In the genomic region with DNA sequence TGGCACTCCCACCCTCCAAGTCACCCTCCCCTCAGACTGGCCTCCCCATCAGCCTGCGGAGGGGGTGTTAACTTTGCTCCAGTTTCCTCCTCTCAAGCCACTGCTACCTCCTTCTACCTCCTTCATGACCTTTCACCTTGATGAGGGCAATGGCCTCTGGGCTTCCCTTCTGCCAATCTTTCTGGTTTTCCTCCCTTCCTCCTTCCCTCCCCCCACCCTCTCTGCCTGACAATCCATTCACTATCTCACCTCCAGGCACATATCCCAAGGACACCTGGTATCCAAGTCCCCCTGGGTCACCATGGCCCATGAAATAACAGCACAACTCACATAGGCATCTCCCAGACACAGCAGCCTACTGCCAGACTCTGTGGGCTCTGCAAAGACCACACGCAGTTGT, we compare ENCODE assay signal across 1 cellular context.
TF ChIP-seq lines count a peak whose summit lies in the region.

No MANE protein-coding gene starts in this region.

TF ChIP-seq in HCT116, 20 proteins besides CTCF, POLR2A, EP300 and RAD21 (continued from another document):
- TF ChIP-seq, protein P1, sequence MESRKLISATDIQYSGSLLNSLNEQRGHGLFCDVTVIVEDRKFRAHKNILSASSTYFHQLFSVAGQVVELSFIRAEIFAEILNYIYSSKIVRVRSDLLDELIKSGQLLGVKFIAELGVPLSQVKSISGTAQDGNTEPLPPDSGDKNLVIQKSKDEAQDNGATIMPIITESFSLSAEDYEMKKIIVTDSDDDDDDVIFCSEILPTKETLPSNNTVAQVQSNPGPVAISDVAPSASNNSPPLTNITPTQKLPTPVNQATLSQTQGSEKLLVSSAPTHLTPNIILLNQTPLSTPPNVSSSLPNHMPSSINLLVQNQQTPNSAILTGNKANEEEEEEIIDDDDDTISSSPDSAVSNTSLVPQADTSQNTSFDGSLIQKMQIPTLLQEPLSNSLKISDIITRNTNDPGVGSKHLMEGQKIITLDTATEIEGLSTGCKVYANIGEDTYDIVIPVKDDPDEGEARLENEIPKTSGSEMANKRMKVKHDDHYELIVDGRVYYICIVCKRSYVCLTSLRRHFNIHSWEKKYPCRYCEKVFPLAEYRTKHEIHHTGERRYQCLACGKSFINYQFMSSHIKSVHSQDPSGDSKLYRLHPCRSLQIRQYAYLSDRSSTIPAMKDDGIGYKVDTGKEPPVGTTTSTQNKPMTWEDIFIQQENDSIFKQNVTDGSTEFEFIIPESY (IDR thresholded peaks at IDR 0.05; ENCODE audit: extremely low read depth, insufficient replicate concordance, low read length) = no peak
- TF ChIP-seq ZFX (IDR thresholded peaks at IDR 0.05) = no peak
- TF ChIP-seq, protein P2, sequence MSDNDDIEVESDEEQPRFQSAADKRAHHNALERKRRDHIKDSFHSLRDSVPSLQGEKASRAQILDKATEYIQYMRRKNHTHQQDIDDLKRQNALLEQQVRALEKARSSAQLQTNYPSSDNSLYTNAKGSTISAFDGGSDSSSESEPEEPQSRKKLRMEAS (IDR thresholded peaks at IDR 0.05) = no peak
- no peak for TF ChIP-seq EZH2 (IDR thresholded peaks at IDR 0.05)
- TF ChIP-seq FOSL1 (IDR thresholded peaks at IDR 0.05; ENCODE audit: low read depth) = no peak
- no peak for TF ChIP-seq SRF (IDR thresholded peaks at IDR 0.05; ENCODE audit: low read depth)
